Comparison of ENCODE assay signal across 20 cellular contexts in genomic region chr2:179341152-179341866, GRCh38.
DNase-seq lines count a peak whose midpoint lies in the region; ATAC-seq and TF ChIP-seq lines count a peak whose summit lies in the region.
"Had no signal": no experiment of that assay in that cellular context is flagged by ENCODE, and none has a peak within 500 bp of the region (broad histone marks: within the 10 kb centered on the region; RNA-seq: fewer than 3 reads in every experiment).

No MANE protein-coding gene starts in this region.

- TF ChIP-seq CTCF in body of pancreas (IDR thresholded peaks at IDR 0.05) (no peak), left lung (IDR thresholded peaks at IDR 0.05) (no peak), upper lobe of right lung (IDR thresholded peaks at IDR 0.05) (no peak)

- H3K36me3 ChIP-seq in body of pancreas (replicated peaks in 1 of 2; ENCODE audit: insufficient read depth in 1 of 2, low read depth in 2 of 2) = no peaks in the 10 kb centered on the region
- no peaks in the 10 kb centered on the region for H3K36me3 ChIP-seq in left lung
- H3K36me3 ChIP-seq in upper lobe of right lung = no peaks in the 10 kb centered on the region
- H3K36me3 ChIP-seq: BE2C, neutrophil, tibial artery had no signal

- WGBS in body of pancreas, 2 donors = 32 to 45% methylated on average over 3 of the region's 3 CpGs

- H3K4me3 ChIP-seq in body of pancreas (no peak overlapping the region), left lung (no peak overlapping the region), upper lobe of right lung (no peak overlapping the region)
- H3K4me3 ChIP-seq: psoas muscle, tibial artery had no signal

- intact Hi-C loops in body of pancreas (cut with DNase I) = no loop called here
- intact Hi-C loops in left lung (cut with DNase I) = no loop called here
- intact Hi-C loops in upper lobe of right lung (cut with DNase I) = no loop called here

- ATAC-seq in body of pancreas (peak; percentile 39), left lung (peak; percentile 45), upper lobe of right lung (peak; percentile 21)
- ATAC-seq: left colon; psoas muscle; stimulated activated naive CD8-positive, alpha-beta T cell treated with anti-CD3 and anti-CD28 coated beads, Interleukin-15, Interleukin-2, amounts not matched to agents 100 U/mL and 50 U/mL, for 24 hours had no signal

- peaks cover 10% of the 10 kb centered on the region for H3K4me1 ChIP-seq in body of pancreas
- peaks cover 0 to 5% of the 10 kb centered on the region in 2 donors for H3K4me1 ChIP-seq in left lung
- no peaks in the 10 kb centered on the region for H3K4me1 ChIP-seq in upper lobe of right lung
- H3K4me1 ChIP-seq: BE2C had no signal

- DNase-seq in NCI-H82 (lab: John Stamatoyannopoulos, UW) (peak; percentile 47), NCI-H82 treated with DMSO at 0.1 percent for 48 hours (lab: John Stamatoyannopoulos, UW; ENCODE audit: unreplicated experiment) (no peak), body of pancreas (peak in 3 of 4 donors; percentile 17 to 44 (median 36)), left lung (no peak), upper lobe of right lung (no peak), RPMI8226 (no peak), putamen (ENCODE audit: low spot score) (no peak)
- no peak for DNase-seq in stimulated activated CD4-positive, alpha-beta T cell treated with anti-CD3 and anti-CD28 coated beads, Interleukin-4, amount 100 ng/mL, for 1 hour
- DNase-seq: activated CD4-positive, alpha-beta T cell treated with anti-CD3 and anti-CD28 coated beads, Interleukin-2, amount 50 U/mL, for 48 hours; BE2C; CD8-positive, alpha-beta memory T cell; effector CD4-positive, alpha-beta T cell; H9; left colon; psoas muscle; stimulated activated naive CD8-positive, alpha-beta T cell treated with anti-CD3 and anti-CD28 coated beads, Interleukin-15, Interleukin-2, amounts not matched to agents 100 U/mL and 50 U/mL, for 24 hours; tibial artery had no signal

- H3K27me3 ChIP-seq in body of pancreas = no peaks in the 10 kb centered on the region
- no peaks in the 10 kb centered on the region for H3K27me3 ChIP-seq in left lung
- no peaks in the 10 kb centered on the region for H3K27me3 ChIP-seq in upper lobe of right lung
- H3K27me3 ChIP-seq: BE2C, neutrophil, tibial artery had no signal

- TF ChIP-seq POLR2A in body of pancreas (IDR thresholded peaks at IDR 0.05) = no peak

- H3K9me3 ChIP-seq in body of pancreas (no peaks in the 10 kb centered on the region), left lung (no peaks in the 10 kb centered on the region), upper lobe of right lung (no peaks in the 10 kb centered on the region)
- H3K9me3 ChIP-seq: BE2C, neutrophil, psoas muscle, tibial artery had no signal

- no peak overlapping the region for H3K27ac ChIP-seq in body of pancreas
- H3K27ac ChIP-seq in left lung = no peak overlapping the region
- H3K27ac ChIP-seq in upper lobe of right lung = no peak overlapping the region
- H3K27ac ChIP-seq: KMS-11, neutrophil, psoas muscle, RWPE1, tibial artery had no signal

Comparison
In these comparisons a context has a peak if more than half of its experiments do, and no peak if none do; other contexts are left out.
1. DNase-seq: peak in NCI-H82 (single experiment) and body of pancreas (3 of 4); none in NCI-H82 treated with DMSO at 0.1 percent for 48 hours (single experiment), left lung (0 of 2), upper lobe of right lung (single experiment), RPMI8226 (single experiment), putamen (single experiment) and stimulated activated CD4-positive, alpha-beta T cell treated with anti-CD3 and anti-CD28 coated beads, Interleukin-4, amount 100 ng/mL, for 1 hour (single experiment).
2. Peak in every context shown above with its lines, with median percentiles within 50 percentile points of each other: ATAC-seq.